16 cellular contexts compared by ENCODE assay signal in genomic region chr2:195022514-195022842, GRCh38.
"Had no signal": no experiment of that assay in that cellular context is flagged by ENCODE, and none has a peak within 500 bp of the region (broad histone marks: within the 10 kb centered on the region; RNA-seq: fewer than 3 reads in every experiment).

No MANE protein-coding gene starts in this region.

- ATAC-seq: activated CD8-positive, alpha-beta memory T cell treated with anti-CD3 and anti-CD28 coated beads, Interleukin-2, amount 10 ng/mL, durations not matched to agents 7 days and 5 days; esophagus mucosa; natural killer cell had no signal

- H3K9me3 ChIP-seq: adrenal gland, left ventricle myocardium inferior had no signal

- H3K4me1 ChIP-seq: left ventricle myocardium inferior had no signal

- H3K4me3 ChIP-seq: adrenal gland, cardiac muscle cell, left ventricle myocardium inferior had no signal

- DNase-seq: activated CD4-positive, alpha-beta T cell treated with anti-CD3 and anti-CD28 coated beads, Interleukin-2, amount 50 U/mL, for 48 hours; activated CD8-positive, alpha-beta memory T cell treated with anti-CD3 and anti-CD28 coated beads, Interleukin-2, amount 10 ng/mL, durations not matched to agents 7 days and 5 days; activated effector memory CD4-positive, alpha-beta T cell treated with anti-CD3 and anti-CD28 coated beads, Interleukin-2, amount 50 U/mL, for 16 hours; activated T-cell treated with anti-CD3 and anti-CD28 coated beads, Interleukin-2, amount 50 U/mL, for 1 hour; adrenal gland; islet precursor cell; left ventricle myocardium inferior; natural killer cell; posterior cingulate gyrus; stimulated activated CD4-positive, alpha-beta T cell treated with anti-CD3 and anti-CD28 coated beads, Interleukin-15, amount 100 ng/mL, for 24 hours; stimulated activated CD4-positive, alpha-beta T cell treated with anti-CD3 and anti-CD28 coated beads, Interleukin-4, amount 100 ng/mL, for 24 hours; stimulated activated naive CD4-positive, alpha-beta T cell; trophoblast cell; WERI-Rb-1 had no signal

- H3K27ac ChIP-seq: adrenal gland, cardiac muscle cell, left ventricle myocardium inferior, WERI-Rb-1 had no signal

- H3K36me3 ChIP-seq: adrenal gland, cardiac muscle cell, left ventricle myocardium inferior, WERI-Rb-1 had no signal

- H3K27me3 ChIP-seq: adrenal gland, cardiac muscle cell had no signal
